Comparison of ENCODE assay signal across 15 cellular contexts in the genomic region with DNA sequence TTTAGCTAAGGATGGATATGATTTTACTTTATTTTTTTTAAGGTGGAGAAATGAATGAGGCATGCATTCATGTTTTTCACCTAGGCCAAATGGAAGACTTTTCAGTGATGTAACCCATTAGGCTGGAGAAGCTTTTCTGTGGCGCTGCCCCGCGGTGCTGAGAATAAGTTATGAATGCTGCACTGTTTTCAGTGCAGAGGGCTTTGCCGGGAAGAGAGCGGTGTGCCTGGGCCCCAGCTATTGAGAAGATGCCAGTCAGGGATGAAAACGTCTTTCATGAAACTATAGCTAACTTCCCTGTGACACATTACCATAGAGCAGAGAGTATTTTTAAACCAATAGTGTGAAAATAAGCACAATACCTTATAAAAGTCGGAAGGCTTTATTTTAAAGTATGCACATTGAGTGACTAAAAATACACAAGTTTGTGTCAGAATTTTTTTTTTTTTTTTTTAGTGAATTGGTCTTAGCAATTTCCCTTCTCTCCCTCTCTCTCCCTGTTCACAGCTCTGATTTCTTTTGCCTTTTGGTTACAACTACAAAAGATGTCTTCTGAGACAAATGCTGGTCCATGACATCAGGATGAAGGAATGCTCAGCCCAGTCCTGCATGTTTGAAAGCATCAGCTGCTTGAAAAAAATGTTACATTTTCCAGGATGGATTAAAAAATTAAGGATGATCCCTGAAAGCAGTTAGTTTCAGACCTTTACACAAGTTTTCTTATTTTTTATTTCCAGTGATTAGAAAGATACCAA. TPM values are rescaled to one million over a fixed set of nuclear protein-coding genes. Genes with fewer than 3 reads are reported as not detected.
DNase-seq lines count a peak whose midpoint lies in the region; ATAC-seq and TF ChIP-seq lines count a peak whose summit lies in the region.
"Had no signal": no experiment of that assay in that cellular context is flagged by ENCODE, and none has a peak within 500 bp of the region (broad histone marks: within the 10 kb centered on the region; RNA-seq: fewer than 3 reads in every experiment).

No MANE protein-coding gene starts in this region.

- TF ChIP-seq CTCF in choroid plexus epithelial cell (conservative IDR thresholded peaks at IDR 0.05; ENCODE audit: low read depth, low read length) (no peak), kidney epithelial cell (IDR thresholded peaks at IDR 0.05; ENCODE audit: insufficient read depth, low read length, poor library complexity, severe bottlenecking) (no peak)

- peaks cover 3% of the 10 kb centered on the region for H3K4me1 Mint-ChIP-seq in T-helper 17 cell
- H3K4me1 Mint-ChIP-seq: activated B cell treated with CpG ODN at 0.5 μM for 24 hours had no signal

- no peak overlapping the region for H3K27ac Mint-ChIP-seq in T-helper 17 cell
- H3K27ac Mint-ChIP-seq: activated B cell treated with CpG ODN at 0.5 μM for 24 hours had no signal

- no peaks in the 10 kb centered on the region for H3K9me3 ChIP-seq in T-helper 17 cell (ENCODE audit: control insufficient read depth, low read length, poor library complexity, severe bottlenecking)
- H3K9me3 ChIP-seq: psoas muscle had no signal

- DNase-seq in M059J (ENCODE audit: low read depth) (peak; percentile 63), choroid plexus epithelial cell (ENCODE audit: low read depth) (peak; percentile 61), kidney epithelial cell (ENCODE audit: low read depth) (peak; percentile 5), superior temporal gyrus (ENCODE audit: extremely low spot score) (peak; percentile 92), NOMO-1 treated with DMSO at 0.1 percent for 48 hours (lab: John Stamatoyannopoulos, UW; ENCODE audit: unreplicated experiment) (no peak), T-helper 17 cell (no peak), HEK293T (ENCODE audit: extremely low spot score) (no peak)
- no peak for DNase-seq in stimulated activated CD4-positive, alpha-beta T cell treated with anti-CD3 and anti-CD28 coated beads, Interleukin-2, amount 100 ng/mL, for 24 hours
- DNase-seq: activated B cell treated with CpG ODN at 0.5 μM for 24 hours; DMS79; effector memory CD4-positive, alpha-beta T cell; GOT3; NCI-H1048; PC-3 had no signal

- CTCF ChIA-PET in HEK293T (lab: Yijun Ruan, JAX): interaction anchor here (0.7 kb wide), 1 partner anchor 11 kb away, joined by 4 read pairs; no protein-coding TSS in a partner anchor

- no peak overlapping the region for H3K4me3 Mint-ChIP-seq in T-helper 17 cell
- H3K4me3 Mint-ChIP-seq: activated B cell treated with CpG ODN at 0.5 μM for 24 hours had no signal

- H3K36me3 ChIP-seq in kidney epithelial cell (ENCODE audit: control insufficient read depth, insufficient read depth, low read length): no peaks in the 10 kb centered on the region

- H3K27me3 Mint-ChIP-seq in T-helper 17 cell: peaks cover 7% of the 10 kb centered on the region
- H3K27me3 Mint-ChIP-seq: activated B cell treated with CpG ODN at 0.5 μM for 24 hours had no signal

- POLR2A ChIA-PET in HEK293T (lab: Yijun Ruan, JAX): no interaction called here

- H3K4me3 ChIP-seq in choroid plexus epithelial cell (ENCODE audit: low read depth, low read length): no peak overlapping the region
- H3K4me3 ChIP-seq in kidney epithelial cell (ENCODE audit: low read depth, low read length): no peak overlapping the region

- H3K27me3 ChIP-seq in kidney epithelial cell (ENCODE audit: control insufficient read depth, insufficient read depth, low read length): no peaks in the 10 kb centered on the region

- no peak for ATAC-seq in T-helper 17 cell
- ATAC-seq: PC-3 had no signal

- H3K36me3 Mint-ChIP-seq in T-helper 17 cell (ENCODE audit: low read depth): no peaks in the 10 kb centered on the region

TF ChIP-seq in HEK293T, 16 proteins besides CTCF, POLR2A, EP300 and RAD21:
- TF ChIP-seq SUZ12 (IDR thresholded peaks at IDR 0.05): no peak
- no peak for TF ChIP-seq LEF1 (IDR thresholded peaks at IDR 0.05; ENCODE audit: borderline replicate concordance)
- no peak for TF ChIP-seq HDGF (IDR thresholded peaks at IDR 0.05; ENCODE audit: borderline replicate concordance)
- TF ChIP-seq ELF4 (IDR thresholded peaks at IDR 0.05): no peak
- no peak for TF ChIP-seq L3MBTL2 (conservative IDR thresholded peaks at IDR 0.05)
- TF ChIP-seq FOXA1 (IDR thresholded peaks at IDR 0.05): no peak
- no peak for TF ChIP-seq NFRKB (IDR thresholded peaks at IDR 0.05)
- no peak for TF ChIP-seq FOXM1 (IDR thresholded peaks at IDR 0.05; ENCODE audit: borderline replicate concordance)
- TF ChIP-seq ZNF384 (IDR thresholded peaks at IDR 0.05): no peak
- no peak for TF ChIP-seq ARNT (IDR thresholded peaks at IDR 0.05)
- no peak for TF ChIP-seq TARDBP (IDR thresholded peaks at IDR 0.05)
- no peak for TF ChIP-seq FOXK2 (IDR thresholded peaks at IDR 0.05)
- TF ChIP-seq CTBP1 (IDR thresholded peaks at IDR 0.05; ENCODE audit: borderline replicate concordance): no peak
- TF ChIP-seq BHLHE40 (IDR thresholded peaks at IDR 0.05; ENCODE audit: borderline replicate concordance): no peak
TF ChIP-seq in HEK293T: peak in this region for 0.

RNA-seq across cellular contexts. Expression of gene NPAS3, which starts 48.3 kb away (rescaled TPM):
- 1.2 and 2.7 TPM in 2 replicates for total RNA-seq in M059J (2014; rRNA removed; shearing (Covaris generic))
- 1.2 and 2.0 TPM in 2 replicates for total RNA-seq in kidney epithelial cell
- not detected for total RNA-seq in T-helper 17 cell
- total RNA-seq: activated B cell treated with CpG ODN at 0.5 μM for 24 hours had no signal

Comparison
In these comparisons a context has a peak if more than half of its experiments do, and no peak if none do; other contexts are left out.
1. DNase-seq: peak in M059J (single experiment), choroid plexus epithelial cell (single experiment), kidney epithelial cell (single experiment) and superior temporal gyrus (single experiment); none in stimulated activated CD4-positive, alpha-beta T cell treated with anti-CD3 and anti-CD28 coated beads, Interleukin-2, amount 100 ng/mL, for 24 hours (0 of 2), NOMO-1 treated with DMSO at 0.1 percent for 48 hours (single experiment), T-helper 17 cell (0 of 3) and HEK293T (single experiment).